Comparison of ENCODE assay signal across 36 cellular contexts in the genomic region with DNA sequence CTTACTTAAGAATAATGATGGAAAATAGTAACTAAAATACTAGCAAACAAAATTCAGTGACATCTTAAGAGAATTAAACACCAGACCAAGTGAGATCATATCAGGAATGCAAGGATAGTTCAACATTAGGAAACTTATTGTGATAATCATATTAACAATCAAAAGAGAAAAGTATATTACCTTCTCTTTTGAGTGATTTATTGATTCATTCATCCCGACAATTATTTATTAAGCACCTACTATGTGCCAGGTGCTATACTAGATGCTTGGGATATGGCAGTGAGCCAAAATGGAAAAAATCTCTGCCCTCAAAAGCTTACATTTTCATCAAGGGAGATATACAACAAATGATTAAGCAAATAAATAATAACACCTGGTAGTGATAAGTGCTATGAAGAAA. TPM values are rescaled to one million over a fixed set of nuclear protein-coding genes. Genes with fewer than 3 reads are reported as not detected.
"Had no signal": no experiment of that assay in that cellular context is flagged by ENCODE, and none has a peak within 500 bp of the region (broad histone marks: within the 10 kb centered on the region; RNA-seq: fewer than 3 reads in every experiment).

No MANE protein-coding gene starts in this region.

- H3K27ac ChIP-seq: KMS-11 had no signal

- H3K36me3 ChIP-seq: MG63 had no signal

- H3K4me2 ChIP-seq: KMS-11 had no signal

- DNase-seq: Karpas-422, Kasumi-1, MG63, MM.1S, MV-4-11, NCI-H1048, NCI-H1092, NCI-H1092 treated with DMSO at 0.1 percent for 48 hours, NCI-H1105, NCI-H1105 treated with DMSO at 0.1 percent for 48 hours, NCI-H1417, NCI-H1417 treated with DMSO at 0.1 percent for 48 hours, NCI-H1436, NCI-H1436 treated with DMSO at 0.1 percent for 48 hours, NCI-H1694, NCI-H1694 treated with DMSO at 0.1 percent for 48 hours, NCI-H187, NCI-H187 treated with DMSO at 0.1 percent for 48 hours, NCI-H1930, NCI-H2029, NCI-H2029 treated with DMSO at 0.1 percent for 48 hours, NCI-H2081, NCI-H2081 treated with DMSO at 0.1 percent for 48 hours, NCI-H2107, NCI-H2171, NCI-H2171 treated with DMSO at 0.1 percent for 48 hours, NCI-H2227 treated with DMSO at 0.1 percent for 48 hours, NCI-H226, NCI-H345, NCI-H446, NCI-H446 treated with DMSO at 0.1 percent for 48 hours, NCI-H510A, NCI-H510A treated with DMSO at 0.1 percent for 48 hours, NCI-H524 had no signal

- H3K9ac ChIP-seq: KMS-11 had no signal

- H3K4me3 ChIP-seq: MG63 had no signal

RNA-seq across cellular contexts. Expression of a gene that starts 47.2 kb away (rescaled TPM):
- total RNA-seq: LHCN-M2 had no signal
